ENCODE assay signal across 30 cellular contexts in the genomic region with DNA sequence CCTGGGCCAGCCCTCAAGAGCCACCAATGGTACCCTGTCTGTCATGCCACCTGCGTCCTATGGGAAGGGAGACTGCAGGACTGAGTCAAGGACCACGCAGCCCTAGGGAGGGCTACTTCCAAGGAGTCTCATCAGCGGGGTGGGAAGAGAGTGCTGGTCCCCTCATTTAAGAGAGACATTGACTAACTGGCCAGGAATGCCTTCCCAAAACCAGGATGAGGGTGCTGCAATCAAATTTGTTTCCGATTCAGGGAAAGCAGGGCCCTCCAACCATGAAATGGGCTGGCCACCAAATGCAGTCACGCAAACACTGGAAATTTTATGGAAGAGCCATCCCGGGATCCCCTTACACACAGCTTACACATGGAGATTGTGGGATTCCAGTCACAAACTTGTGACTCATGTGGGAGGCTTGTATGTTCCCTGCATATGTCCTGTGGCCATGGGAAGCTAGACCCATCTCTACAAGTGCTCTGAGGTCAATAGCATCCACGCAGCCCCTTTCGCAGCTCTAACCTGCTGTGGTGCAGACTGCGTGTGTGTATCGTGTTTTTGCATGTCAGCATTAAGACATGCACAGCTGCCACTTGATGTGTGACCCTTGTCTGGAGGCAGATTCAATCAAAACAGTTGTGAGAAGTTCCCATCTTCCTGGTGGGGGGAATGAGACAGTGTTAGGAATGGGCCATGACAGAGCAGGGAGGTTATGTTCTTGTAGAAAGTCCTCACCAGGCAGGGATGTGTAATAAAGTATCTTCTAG. TPM values are rescaled to one million over a fixed set of nuclear protein-coding genes. Genes with fewer than 3 reads are reported as not detected.
"Had no signal": no experiment of that assay in that cellular context is flagged by ENCODE, and none has a peak within 500 bp of the region (broad histone marks: within the 10 kb centered on the region; RNA-seq: fewer than 3 reads in every experiment).

No MANE protein-coding gene starts in this region.

- DNase-seq: activated CD4-positive, alpha-beta T cell treated with anti-CD3 and anti-CD28 coated beads, Interleukin-2, amount 10 ng/mL, durations not matched to agents 7 days and 5 days; activated CD4-positive, alpha-beta T cell treated with anti-CD3 and anti-CD28 coated beads, Interleukin-2, amount 50 U/mL, for 48 hours; activated CD8-positive, alpha-beta memory T cell treated with anti-CD3 and anti-CD28 coated beads, Interleukin-2, amount 50 U/mL, for 48 hours; activated CD8-positive, alpha-beta T cell treated with anti-CD3 and anti-CD28 coated beads, Interleukin-2, amount 10 ng/mL, durations not matched to agents 7 days and 5 days; activated effector memory CD4-positive, alpha-beta T cell treated with Interleukin-2 at 50 U/mL for 16 hours; activated naive CD4-positive, alpha-beta T cell treated with anti-CD3 and anti-CD28 coated beads, Interleukin-2, amount 10 ng/mL, durations not matched to agents 7 days and 5 days; activated naive CD8-positive, alpha-beta T cell treated with anti-CD3 and anti-CD28 coated beads, Interleukin-2, amount 50 U/mL, for 24 hours; aorta; brain microvascular endothelial cell; MM.1S; MV-4-11; NCI-H1092; NCI-H1436 treated with DMSO at 0.1 percent for 48 hours; NCI-H1694 treated with DMSO at 0.1 percent for 48 hours; NCI-H2029; NCI-H345; NCI-H524 treated with DMSO at 0.1 percent for 48 hours; NK-92 treated with Interleukin-12 subunit alpha and Interleukin-12 subunit beta, amount 100 ng/mL, for 24 hours; PC-3; Peyer's patch; SIG-M5; T1000 had no signal

- FAIRE-seq: TTC549 had no signal

- H3K4me1 Mint-ChIP-seq: activated CD4-positive, alpha-beta T cell treated with anti-CD3 and anti-CD28 coated beads, Interleukin-2, amount 10 ng/mL, durations not matched to agents 7 days and 5 days; activated naive CD4-positive, alpha-beta T cell treated with anti-CD3 and anti-CD28 coated beads, Interleukin-2, amount 10 ng/mL, durations not matched to agents 7 days and 5 days; activated naive CD8-positive, alpha-beta T cell treated with anti-CD3 and anti-CD28 coated beads, Interleukin-2, amount 50 U/mL, for 24 hours had no signal

- H3K36me3 Mint-ChIP-seq: activated naive CD4-positive, alpha-beta T cell treated with anti-CD3 and anti-CD28 coated beads, Interleukin-2, amount 10 ng/mL, durations not matched to agents 7 days and 5 days had no signal

- H3K27ac ChIP-seq: brain microvascular endothelial cell, KMS-11, Peyer's patch, RWPE1 had no signal

- H3K4me2 ChIP-seq: KMS-11 had no signal

- H3K4me3 ChIP-seq: Peyer's patch had no signal

- H3K27me3 Mint-ChIP-seq: activated CD4-positive, alpha-beta T cell treated with anti-CD3 and anti-CD28 coated beads, Interleukin-2, amount 10 ng/mL, durations not matched to agents 7 days and 5 days; activated naive CD8-positive, alpha-beta T cell; activated naive CD8-positive, alpha-beta T cell treated with anti-CD3 and anti-CD28 coated beads, Interleukin-2, amount 50 U/mL, for 24 hours had no signal

- H3K27ac Mint-ChIP-seq: activated CD4-positive, alpha-beta T cell treated with anti-CD3 and anti-CD28 coated beads, Interleukin-2, amount 10 ng/mL, durations not matched to agents 7 days and 5 days; activated CD8-positive, alpha-beta T cell treated with anti-CD3 and anti-CD28 coated beads, Interleukin-2, amount 10 ng/mL, durations not matched to agents 7 days and 5 days; activated naive CD4-positive, alpha-beta T cell treated with anti-CD3 and anti-CD28 coated beads, Interleukin-2, amount 10 ng/mL, durations not matched to agents 7 days and 5 days; activated naive CD8-positive, alpha-beta T cell; activated naive CD8-positive, alpha-beta T cell treated with anti-CD3 and anti-CD28 coated beads, Interleukin-2, amount 50 U/mL, for 24 hours had no signal

- H3K27me3 ChIP-seq: brain microvascular endothelial cell, Peyer's patch had no signal

- H3K4me3 Mint-ChIP-seq: activated CD4-positive, alpha-beta T cell treated with anti-CD3 and anti-CD28 coated beads, Interleukin-2, amount 10 ng/mL, durations not matched to agents 7 days and 5 days; activated CD8-positive, alpha-beta T cell treated with anti-CD3 and anti-CD28 coated beads, Interleukin-2, amount 10 ng/mL, durations not matched to agents 7 days and 5 days; activated naive CD4-positive, alpha-beta T cell treated with anti-CD3 and anti-CD28 coated beads, Interleukin-2, amount 10 ng/mL, durations not matched to agents 7 days and 5 days; activated naive CD8-positive, alpha-beta T cell; activated naive CD8-positive, alpha-beta T cell treated with anti-CD3 and anti-CD28 coated beads, Interleukin-2, amount 50 U/mL, for 24 hours had no signal

- H3K36me3 ChIP-seq: brain microvascular endothelial cell, Peyer's patch had no signal

- ATAC-seq: activated CD8-positive, alpha-beta T cell treated with anti-CD3 and anti-CD28 coated beads, Interleukin-2, amount 10 ng/mL, durations not matched to agents 7 days and 5 days; activated naive CD8-positive, alpha-beta T cell treated with anti-CD3 and anti-CD28 coated beads, Interleukin-2, amount 50 U/mL, for 24 hours; PC-3; Right ventricle myocardium inferior; SK-N-SH treated with all-trans-retinoic acid at 6 μM for 48 hours had no signal

- H3K4me1 ChIP-seq: Peyer's patch had no signal

RNA-seq across cellular contexts. Expression of a gene that starts 53.0 kb away (rescaled TPM):
- total RNA-seq: LHCN-M2, NCI-H460, PC-3 had no signal
